ENCODE assay signal across 25 cellular contexts in genomic region chr16:84054916-84055315, GRCh38. TPM values are rescaled to one million over a fixed set of nuclear protein-coding genes. Genes with fewer than 3 reads are reported as not detected.
DNase-seq lines count a peak whose midpoint lies in the region; ATAC-seq, FAIRE-seq and TF ChIP-seq lines count a peak whose summit lies in the region.
"Had no signal": no experiment of that assay in that cellular context is flagged by ENCODE, and none has a peak within 500 bp of the region (broad histone marks: within the 10 kb centered on the region; RNA-seq: fewer than 3 reads in every experiment).

No MANE protein-coding gene starts in this region.

- ATAC-seq in K562 (no peak), sciatic nerve (peak; percentile 42), esophagus mucosa (no peak)
- ATAC-seq: activated CD4-positive, alpha-beta T cell treated with anti-CD3 and anti-CD28 coated beads for 36 hours; T-cell had no signal

- POLR2A ChIA-PET in K562 (lab: Yijun Ruan, JAX) = interaction anchor here (1.1 to 2.1 kb wide), 4 partner anchors 13 to 84 kb away, joined by 3 to 9 read pairs (median 4); partner anchors contain the start of gene SLC38A8

- H3K27me3 ChIP-seq in H7 (ENCODE audit: control insufficient read depth, insufficient read depth, low read length) (no peaks in the 10 kb centered on the region), K562 (ENCODE audit: control insufficient read depth in 2 of 2, insufficient read depth in 2 of 2, low read length in 2 of 2) (no peaks in the 10 kb centered on the region)

- DNase-seq in H7 = peak; percentile 84
- DNase-seq in K562 (ENCODE audit: extremely low read depth in 1 of 4, low spot score in 3 of 4) = peak in 1 of 4 experiments; percentile 42
- DNase-seq in kidney = peak; percentile 45
- peak; percentile 37 for DNase-seq in sciatic nerve (ENCODE audit: low spot score)
- DNase-seq in activated CD8-positive, alpha-beta memory T cell treated with anti-CD3 and anti-CD28 coated beads, Interleukin-2, amount 50 U/mL, for 4 hours = no peak
- DNase-seq in Calu3 = no peak
- DNase-seq: activated CD4-positive, alpha-beta T cell treated with anti-CD3 and anti-CD28 coated beads for 36 hours; activated gamma-delta T cell; CD4-positive, CD25-positive, alpha-beta regulatory T cell; DMS 273 treated with DMSO at 0.1 percent for 48 hours; erythroblast; foreskin melanocyte; GM23248; Karpas-422; kidney glomerular epithelial cell; NCI-H1048; NCI-H2029; NCI-H345; T-cell had no signal

- H3K9me3 ChIP-seq in K562 (replicated peaks; ENCODE audit: control insufficient read depth, insufficient read depth, low read depth, low read length) = no peaks in the 10 kb centered on the region
- H3K9me3 ChIP-seq in kidney (ENCODE audit: control insufficient read depth in 1 of 2, low read length in 2 of 2) = no peaks in the 10 kb centered on the region

- peaks cover 4% of the 10 kb centered on the region for H3K9me1 ChIP-seq in K562 (ENCODE audit: control insufficient read depth, insufficient read depth, low read length)

- WGBS in K562 (ENCODE audit: insufficient coverage, low coverage, missing lambda C conversion rate) = 88% methylated on average over 13 of the region's 13 CpGs

- BruUV-seq in K562 (replicated peaks; lab: Mats Ljungman, UMichigan) (no TSS peak), Calu3 (replicated peaks; lab: Mats Ljungman, UMichigan) (no TSS peak)

- FAIRE-seq in K562 (lab: Jason Lieb, UNC) = no peak
- no peak for FAIRE-seq in kidney (lab: Jason Lieb, UNC)
- FAIRE-seq: G401.6, HTR-8/SVneo, TTC549 had no signal

- H3K36me3 ChIP-seq in H7 (replicated peaks; ENCODE audit: control insufficient read depth, insufficient read depth, low read length) = peaks cover 6% of the 10 kb centered on the region
- peaks cover 78% of the 10 kb centered on the region; the same call in 2 of the 3 replicates for H3K36me3 ChIP-seq in K562 (ENCODE audit: control insufficient read depth, insufficient read depth, low read length)
- H3K36me3 ChIP-seq in kidney (ENCODE audit: control insufficient read depth in 1 of 2, insufficient read depth in 2 of 2, low read length in 2 of 2) = peaks cover 45 to 60% of the 10 kb centered on the region in 2 donors

- no peak overlapping the region for H3K4me3 Mint-ChIP-seq in Calu3 (ENCODE audit: low read depth, unreplicated experiment)
- H3K4me3 Mint-ChIP-seq: activated CD4-positive, alpha-beta T cell treated with anti-CD3 and anti-CD28 coated beads for 36 hours; T-cell had no signal

- H3K9ac ChIP-seq in K562 (ENCODE audit: insufficient read depth in 1 of 2, low read depth in 2 of 2, low read length in 2 of 2) (peak overlapping the region in 1 of 2 experiments; percentile 80; a peak in 1 of 4 replicates), kidney (ENCODE audit: low read length in 2 of 2) (no peak overlapping the region)
- H3K9ac ChIP-seq: GM23248 had no signal

- no peaks in the 10 kb centered on the region for H3K27me3 Mint-ChIP-seq in Calu3 (ENCODE audit: unreplicated experiment)
- H3K27me3 Mint-ChIP-seq: activated CD4-positive, alpha-beta T cell treated with anti-CD3 and anti-CD28 coated beads for 36 hours; CD4-positive, CD25-positive, alpha-beta regulatory T cell; T-cell had no signal

- intact Hi-C loops in K562 (cut with micrococcal nuclease) (no loop called here), kidney (cut with DNase I) (loop anchor here (10.0 kb wide), 1 partner anchor 90 kb away; the partner anchor contains the start of gene NECAB2), sciatic nerve (cut with DNase I) (loop anchor here (5.0 kb wide), 1 partner anchor 88 kb away; the partner anchor contains the start of gene NECAB2), Calu3 (cut with micrococcal nuclease; ENCODE audit: unreplicated experiment) (no loop called here)

- peaks cover 8 to 21% of the 10 kb centered on the region in 2 experiments; a peak in 4 of 5 replicates for H3K4me1 ChIP-seq in K562 (replicated peaks in 1 of 2; ENCODE audit: control insufficient read depth in 2 of 2, insufficient read depth in 2 of 2, low read length in 2 of 2)
- H3K4me1 ChIP-seq in kidney (ENCODE audit: control insufficient read depth in 1 of 2, insufficient read depth in 1 of 2, low read depth in 1 of 2, low read length in 2 of 2) = no peaks in the 10 kb centered on the region

- no peak overlapping the region for H3K27ac Mint-ChIP-seq in Calu3 (ENCODE audit: unreplicated experiment)
- H3K27ac Mint-ChIP-seq: activated CD4-positive, alpha-beta T cell treated with anti-CD3 and anti-CD28 coated beads for 36 hours; CD4-positive, CD25-positive, alpha-beta regulatory T cell; T-cell had no signal

- no peak overlapping the region for H3K4me3 ChIP-seq in H7 (ENCODE audit: insufficient read depth, low read depth, low read length)
- H3K4me3 ChIP-seq in K562 = no peak overlapping the region
- H3K4me3 ChIP-seq in kidney (ENCODE audit: low read length in 2 of 2) = no peak overlapping the region
- H3K4me3 ChIP-seq: GM23248 had no signal

- CTCF ChIA-PET in K562 (lab: Yijun Ruan, JAX; ENCODE audit: low intra/inter-chr PET ratio) = no interaction called here
- CTCF ChIA-PET in Calu3 (lab: Charles Lee) = no interaction called here

- no peak for TF ChIP-seq POLR2A in K562 (conservative IDR thresholded peaks at IDR 0.05)

- in situ Hi-C loops in K562 (cut with MboI) = no loop called here

- H3K79me2 ChIP-seq in K562 (ENCODE audit: control insufficient read depth, insufficient read depth, low read length) = no peaks in the 10 kb centered on the region

- no peak overlapping the region for H3K4me2 ChIP-seq in K562 (ENCODE audit: insufficient read depth, low read length)

- TF ChIP-seq CTCF in K562 (IDR thresholded peaks at IDR 0.05 in 2 of 3, conservative IDR thresholded peaks at IDR 0.05 in 1 of 3; ENCODE audit: insufficient read depth in 2 of 3, low read depth in 1 of 3, low read length in 3 of 3) = no peak
- no peak for TF ChIP-seq CTCF in kidney (IDR thresholded peaks at IDR 0.05; ENCODE audit: borderline replicate concordance, extremely low read depth, insufficient read depth)
- no peak for TF ChIP-seq CTCF in Calu3 (IDR thresholded peaks at IDR 0.05; ENCODE audit: unreplicated experiment)

- no peaks in the 10 kb centered on the region; the same call in 1 of the 2 replicates for H4K20me1 ChIP-seq in K562 (replicated peaks; ENCODE audit: control insufficient read depth, insufficient read depth, low read length)

- H3K9me3 Mint-ChIP-seq in Calu3 (ENCODE audit: low read depth, unreplicated experiment) = no peaks in the 10 kb centered on the region
- H3K9me3 Mint-ChIP-seq: CD4-positive, CD25-positive, alpha-beta regulatory T cell; T-cell had no signal

- H3K27ac ChIP-seq in K562 (ENCODE audit: extremely low read depth, low read depth, low read length) (no peak overlapping the region), kidney (ENCODE audit: low read depth in 2 of 2, low read length in 2 of 2) (no peak overlapping the region)
- H3K27ac ChIP-seq: GM23248 had no signal

- no peak for TF ChIP-seq RAD21 in K562 (CRISPR knock-in tag; conservative IDR thresholded peaks at IDR 0.05 in 1 of 2, IDR thresholded peaks at IDR 0.05 in 1 of 2)

- no peaks in the 10 kb centered on the region for H3K4me1 Mint-ChIP-seq in Calu3 (ENCODE audit: low read depth, unreplicated experiment)
- H3K4me1 Mint-ChIP-seq: activated CD4-positive, alpha-beta T cell treated with anti-CD3 and anti-CD28 coated beads for 36 hours; CD4-positive, CD25-positive, alpha-beta regulatory T cell; T-cell had no signal

- peaks cover 59% of the 10 kb centered on the region for H3K36me3 Mint-ChIP-seq in Calu3 (ENCODE audit: insufficient read depth, unreplicated experiment)

- H2AFZ ChIP-seq in K562 (ENCODE audit: low read depth, low read length) = no peak overlapping the region
- H2AFZ ChIP-seq: GM23248 had no signal

- TF ChIP-seq EP300 in K562 (IDR thresholded peaks at IDR 0.05; ENCODE audit: low read length) = no peak

TF ChIP-seq in K562, 482 proteins besides CTCF, POLR2A, EP300 and RAD21:
- TF ChIP-seq TFAP4 (CRISPR knock-in tag; IDR thresholded peaks at IDR 0.05; ENCODE audit: borderline replicate concordance) (0 out of 2 replicates have a peak, but pooled peaks have one; percentile 13), JUN (IDR thresholded peaks at IDR 0.05; ENCODE audit: borderline replicate concordance, low read depth, low read length) (no peak), JUN (CRISPR knock-in tag; IDR thresholded peaks at IDR 0.05; ENCODE audit: borderline replicate concordance) (no peak)

RNA-seq across cellular contexts. Expression of gene SLC38A8, which starts 12.3 kb away (rescaled TPM):
- total RNA-seq in H7 (2014; rRNA removed; shearing (Covaris generic)) = not detected in 2 replicates
- not detected in 2 replicates for total RNA-seq in K562 (2011; cell fraction: chromatin; rRNA removed; ENCODE audit: low replicate concordance)
- total RNA-seq in K562 (2011; cell fraction: nucleolus; rRNA removed) = not detected in 2 replicates
- total RNA-seq in K562 (2011; cell fraction: nucleoplasm; rRNA removed) = not detected in 2 replicates
- total RNA-seq in K562 (2014; rRNA removed) (not detected in 2 replicates), K562 (2014; rRNA removed; fragmentation: Illumina TruSeq; extraction: Trizol) (not detected in 2 replicates), K562 (2015; rRNA removed; fragmentation: Illumina TruSeq; extraction: Trizol) (not detected in 2 replicates), K562 (2021) (not detected in 2 replicates), kidney (not detected), sciatic nerve (not detected), Calu3 (2022) (not detected in 2 replicates), esophagus mucosa (not detected)
- polyA plus RNA-seq in K562 (2011; rRNA removed) (not detected in 2 replicates), K562 (2014; fragmentation: Illumina TruSeq; extraction: Trizol) (not detected in 2 replicates), K562 (2014; fragmentation: Nextera tagmentation; extraction: Ambion mirVana) (not detected), K562 (2014; rRNA removed) (0.28 TPM in 1 of 2 replicates, not detected in the other), kidney (ENCODE audit: insufficient read depth, low read depth, low replicate concordance) (0.30 TPM)
- not detected in 2 replicates for polyA plus RNA-seq in K562 (2011; cell fraction: cytosol; rRNA removed)
- not detected in 2 replicates for polyA plus RNA-seq in K562 (2011; cell fraction: nucleus; rRNA removed)
- not detected in 2 replicates for polyA plus RNA-seq in K562 (2012)
- polyA minus RNA-seq in K562 (2011; rRNA and poly(A)+ RNA removed) = not detected in 2 replicates
- not detected in 2 replicates for polyA minus RNA-seq in K562 (2011; cell fraction: cytosol; rRNA and poly(A)+ RNA removed)
- not detected in 2 replicates for polyA minus RNA-seq in K562 (2011; cell fraction: nucleus; rRNA and poly(A)+ RNA removed)
- total RNA-seq: activated CD4-positive, alpha-beta T cell treated with anti-CD3 and anti-CD28 coated beads for 36 hours; CD4-positive, CD25-positive, alpha-beta regulatory T cell; GM23248; mononuclear cell; T-cell; temporal lobe had no signal
- polyA plus RNA-seq: CD4-positive, CD25-positive, alpha-beta regulatory T cell; GM23248 had no signal

Comparison
In these comparisons a context has a peak if more than half of its experiments do, and no peak if none do; other contexts are left out.
1. DNase-seq: peak in H7 (single experiment), kidney (single experiment) and sciatic nerve (single experiment); none in activated CD8-positive, alpha-beta memory T cell treated with anti-CD3 and anti-CD28 coated beads, Interleukin-2, amount 50 U/mL, for 4 hours (single experiment) and Calu3 (single experiment).
2. intact Hi-C loops: an anchor here in kidney (10.0 kb wide) and sciatic nerve (5.0 kb wide); none called in K562 and Calu3.